Comparison of ENCODE assay signal across 8 cellular contexts in genomic region chr14:89418452-89418851, GRCh38. TPM values are rescaled to one million over a fixed set of nuclear protein-coding genes. Genes with fewer than 3 reads are reported as not detected.
DNase-seq lines count a peak whose midpoint lies in the region; ATAC-seq and TF ChIP-seq lines count a peak whose summit lies in the region.

No MANE protein-coding gene starts in this region.

- no peaks in the 10 kb centered on the region for H3K27me3 ChIP-seq in SJSA1 (replicated peaks)

- H3K27ac Mint-ChIP-seq in glutamatergic neuron (ENCODE audit: unreplicated experiment) = peak overlapping the region; percentile 33
- peak overlapping the region; percentile 98 for H3K27ac Mint-ChIP-seq in stimulated activated naive B cell treated with anti-CD40 and anti-IgM and Interleukin-4, amounts not matched to agents 10 μg/mL and 1 μg/mL and 100 μg/mL, for 72 hours

- H3K4me3 Mint-ChIP-seq in glutamatergic neuron (ENCODE audit: unreplicated experiment) = peak overlapping the region; percentile 92
- peak overlapping the region; percentile 92 for H3K4me3 Mint-ChIP-seq in stimulated activated naive B cell treated with anti-CD40 and anti-IgM and Interleukin-4, amounts not matched to agents 10 μg/mL and 1 μg/mL and 100 μg/mL, for 72 hours

- H3K9me3 ChIP-seq in SJSA1 (replicated peaks) = no peaks in the 10 kb centered on the region

- H3K36me3 Mint-ChIP-seq in glutamatergic neuron (ENCODE audit: unreplicated experiment) = no peaks in the 10 kb centered on the region
- H3K36me3 Mint-ChIP-seq in stimulated activated naive B cell treated with anti-CD40 and anti-IgM and Interleukin-4, amounts not matched to agents 10 μg/mL and 1 μg/mL and 100 μg/mL, for 72 hours = peaks cover 21 to 32% of the 10 kb centered on the region in 2 donors

- H3K4me3 ChIP-seq in SJSA1 = no peak overlapping the region

- peaks cover 5% of the 10 kb centered on the region for H3K36me3 ChIP-seq in SJSA1

- peaks cover 12% of the 10 kb centered on the region for H3K27me3 Mint-ChIP-seq in glutamatergic neuron (ENCODE audit: unreplicated experiment)
- H3K27me3 Mint-ChIP-seq in stimulated activated naive B cell treated with anti-CD40 and anti-IgM and Interleukin-4, amounts not matched to agents 10 μg/mL and 1 μg/mL and 100 μg/mL, for 72 hours = no peaks in the 10 kb centered on the region

- H3K4me1 ChIP-seq in SJSA1 (replicated peaks) = peaks cover 22% of the 10 kb centered on the region

- H3K27ac ChIP-seq in SJSA1 = no peak overlapping the region

- peak; percentile 46 for DNase-seq in NCI-H82 (lab: John Stamatoyannopoulos, UW)
- no peak for DNase-seq in NCI-H82 treated with DMSO at 0.1 percent for 48 hours (lab: John Stamatoyannopoulos, UW; ENCODE audit: unreplicated experiment)
- DNase-seq in SJSA1 (ENCODE audit: low read depth in 1 of 2, low spot score in 2 of 2) = peak; percentile 42 to 50
- no peak for DNase-seq in glutamatergic neuron
- DNase-seq in stimulated activated naive B cell treated with anti-CD40 and anti-IgM and Interleukin-4, amounts not matched to agents 10 μg/mL and 1 μg/mL and 100 μg/mL, for 72 hours = no peak
- DNase-seq in kidney tubule cell (ENCODE audit: low spot score) = no peak
- DNase-seq in kidney glomerular epithelial cell (lab: John Stamatoyannopoulos, UW) = no peak
- no peak for DNase-seq in hippocampal formation (lab: John Stamatoyannopoulos, UW)

- no peak for TF ChIP-seq CTCF in glutamatergic neuron (IDR thresholded peaks at IDR 0.05; ENCODE audit: partially characterized antibody, unreplicated experiment)

- no peak for ATAC-seq in stimulated activated naive B cell treated with anti-CD40 and anti-IgM and Interleukin-4, amounts not matched to agents 10 μg/mL and 1 μg/mL and 100 μg/mL, for 72 hours (replicated peaks)

- H3K9me3 Mint-ChIP-seq in glutamatergic neuron (ENCODE audit: unreplicated experiment) = peaks cover 16% of the 10 kb centered on the region
- no peaks in the 10 kb centered on the region for H3K9me3 Mint-ChIP-seq in stimulated activated naive B cell treated with anti-CD40 and anti-IgM and Interleukin-4, amounts not matched to agents 10 μg/mL and 1 μg/mL and 100 μg/mL, for 72 hours

- H3K4me1 Mint-ChIP-seq in glutamatergic neuron (ENCODE audit: low read depth, unreplicated experiment) = peaks cover 22% of the 10 kb centered on the region
- peaks cover 29 to 61% of the 10 kb centered on the region in 2 donors for H3K4me1 Mint-ChIP-seq in stimulated activated naive B cell treated with anti-CD40 and anti-IgM and Interleukin-4, amounts not matched to agents 10 μg/mL and 1 μg/mL and 100 μg/mL, for 72 hours

RNA-seq across cellular contexts. Expression of gene FOXN3, which starts 1.4 kb away (rescaled TPM):
- total RNA-seq in SJSA1 (2014; rRNA removed; shearing (Covaris generic)) = 19.3 and 31.0 TPM in 2 replicates
- 139 TPM for total RNA-seq in glutamatergic neuron (ENCODE audit: unreplicated experiment)

Comparison
In these comparisons a context has a peak if more than half of its experiments do, and no peak if none do; other contexts are left out.
1. DNase-seq: peak in NCI-H82 (single experiment) and SJSA1 (2 of 2); none in NCI-H82 treated with DMSO at 0.1 percent for 48 hours (single experiment), glutamatergic neuron (single experiment), stimulated activated naive B cell treated with anti-CD40 and anti-IgM and Interleukin-4, amounts not matched to agents 10 μg/mL and 1 μg/mL and 100 μg/mL, for 72 hours (single experiment), kidney tubule cell (single experiment), kidney glomerular epithelial cell (single experiment) and hippocampal formation (0 of 2).